In the genomic region with DNA sequence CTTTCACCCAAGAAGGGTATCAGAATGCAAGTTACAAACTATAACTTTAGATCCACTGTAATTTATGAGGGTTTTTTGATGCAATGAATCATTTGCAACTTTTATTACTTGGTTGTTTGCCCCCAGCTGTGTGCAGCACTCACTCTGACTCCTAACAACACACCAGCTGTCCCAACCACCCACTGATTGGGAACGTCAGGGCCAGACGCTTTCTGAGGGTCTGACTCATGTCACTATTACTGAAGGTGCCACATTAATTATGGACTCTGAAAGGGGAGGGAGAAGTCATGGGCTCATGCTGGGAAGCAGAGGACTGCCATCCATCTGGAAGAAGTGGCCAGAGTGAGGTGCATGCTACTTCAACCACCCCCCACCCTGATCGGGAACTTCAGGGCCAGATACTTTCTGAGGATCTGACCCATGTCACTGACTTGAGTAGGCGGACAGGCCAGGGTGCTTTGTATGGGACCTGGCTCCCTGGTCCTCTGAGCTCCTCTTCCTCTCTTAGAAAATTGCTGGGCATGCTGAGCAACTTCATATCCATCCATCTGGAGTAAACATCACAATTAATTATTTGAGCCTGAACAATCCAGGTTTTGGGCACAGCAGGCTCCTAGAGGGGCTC, we compare ENCODE assay signal across 30 cellular contexts. TPM values are rescaled to one million over a fixed set of nuclear protein-coding genes. Genes with fewer than 3 reads are reported as not detected.
DNase-seq lines count a peak whose midpoint lies in the region; TF ChIP-seq lines count a peak whose summit lies in the region.
"Had no signal": no experiment of that assay in that cellular context is flagged by ENCODE, and none has a peak within 500 bp of the region (broad histone marks: within the 10 kb centered on the region; RNA-seq: fewer than 3 reads in every experiment).

No MANE protein-coding gene starts in this region.

- H3K27ac ChIP-seq in ascending aorta: no peak overlapping the region
- H3K27ac ChIP-seq: epithelial cell of prostate, heart right ventricle, RWPE1, SK-N-MC, upper lobe of left lung had no signal

- intact Hi-C loops in ascending aorta (cut with DNase I): no loop called here

- TF ChIP-seq CTCF in osteocyte (IDR thresholded peaks at IDR 0.05) (no peak), ascending aorta (IDR thresholded peaks at IDR 0.05) (no peak), mesothelial cell of epicardium (IDR thresholded peaks at IDR 0.05; ENCODE audit: unreplicated experiment) (no peak)

- H3K4me1 Mint-ChIP-seq in osteocyte (ENCODE audit: unreplicated experiment) (peaks cover 3% of the 10 kb centered on the region), mesothelial cell of epicardium (no peaks in the 10 kb centered on the region)
- H3K4me1 Mint-ChIP-seq: central memory CD8-positive, alpha-beta T cell; naive thymus-derived CD4-positive, alpha-beta T cell had no signal

- DNase-seq in NCI-H446 treated with DMSO at 0.1 percent for 48 hours (lab: John Stamatoyannopoulos, UW): peak; percentile 20
- DNase-seq in NCI-H446 (lab: John Stamatoyannopoulos, UW): no peak
- DNase-seq in MG63: peak; percentile 53
- peak; percentile 78 for DNase-seq in RPMI7951 (ENCODE audit: low read depth)
- peak; percentile 40 for DNase-seq in osteocyte (ENCODE audit: extremely low spot score, unreplicated experiment)
- no peak for DNase-seq in NOMO-1 (lab: John Stamatoyannopoulos, UW; ENCODE audit: unreplicated experiment in 2 of 2)
- DNase-seq in ascending aorta (ENCODE audit: low spot score in 2 of 2): no peak
- no peak for DNase-seq in mesothelial cell of epicardium (ENCODE audit: low spot score in 2 of 2, unreplicated experiment in 2 of 2)
- DNase-seq: 8988T; activated CD4-positive, alpha-beta T cell treated with anti-CD3 and anti-CD28 coated beads for 48 hours; AML-193; DMS79; H7; heart right ventricle; KG1; mesendoderm; MV-4-11; naive thymus-derived CD4-positive, alpha-beta T cell; NCI-H2029; NCI-H510A; nucleus accumbens; small intestine; stimulated activated CD4-positive, alpha-beta T cell treated with anti-CD3 and anti-CD28 coated beads, Interleukin-1b, Interleukin-23, amount 100 ng/mL, for 48 hours; upper lobe of left lung had no signal

- no peak overlapping the region for H3K27ac Mint-ChIP-seq in osteocyte (ENCODE audit: unreplicated experiment)
- H3K27ac Mint-ChIP-seq in mesothelial cell of epicardium: no peak overlapping the region
- H3K27ac Mint-ChIP-seq: activated naive CD8-positive, alpha-beta T cell; naive thymus-derived CD4-positive, alpha-beta T cell had no signal

- H3K4me3 ChIP-seq in MG63: no peak overlapping the region
- no peak overlapping the region for H3K4me3 ChIP-seq in ascending aorta
- H3K4me3 ChIP-seq: heart right ventricle, SK-N-MC, upper lobe of left lung had no signal

- no peaks in the 10 kb centered on the region for H3K36me3 ChIP-seq in MG63
- H3K36me3 ChIP-seq in ascending aorta: no peaks in the 10 kb centered on the region
- H3K36me3 ChIP-seq: heart right ventricle, upper lobe of left lung had no signal

- H3K9me3 Mint-ChIP-seq in osteocyte (ENCODE audit: unreplicated experiment) (no peaks in the 10 kb centered on the region), mesothelial cell of epicardium (no peaks in the 10 kb centered on the region)
- H3K9me3 Mint-ChIP-seq: central memory CD8-positive, alpha-beta T cell had no signal

- no peak overlapping the region for H3K4me3 Mint-ChIP-seq in osteocyte (ENCODE audit: unreplicated experiment)
- H3K4me3 Mint-ChIP-seq in mesothelial cell of epicardium: no peak overlapping the region
- H3K4me3 Mint-ChIP-seq: activated naive CD8-positive, alpha-beta T cell; central memory CD8-positive, alpha-beta T cell; naive thymus-derived CD4-positive, alpha-beta T cell had no signal

- H3K36me3 Mint-ChIP-seq in osteocyte (ENCODE audit: unreplicated experiment) (no peaks in the 10 kb centered on the region), mesothelial cell of epicardium (no peaks in the 10 kb centered on the region)
- H3K36me3 Mint-ChIP-seq: activated naive CD8-positive, alpha-beta T cell; naive thymus-derived CD4-positive, alpha-beta T cell had no signal

- H3K27me3 Mint-ChIP-seq in osteocyte (ENCODE audit: unreplicated experiment) (peaks cover 24% of the 10 kb centered on the region), mesothelial cell of epicardium (ENCODE audit: low read depth) (peaks cover 36% of the 10 kb centered on the region)

- H3K27me3 ChIP-seq in MG63 (no peaks in the 10 kb centered on the region), ascending aorta (no peaks in the 10 kb centered on the region)
- H3K27me3 ChIP-seq: upper lobe of left lung had no signal

- H3K9me3 ChIP-seq in MG63: 0 out of 2 replicates have a peak, but pooled peaks cover 3% of the 10 kb centered on the region
- no peaks in the 10 kb centered on the region for H3K9me3 ChIP-seq in ascending aorta
- H3K9me3 ChIP-seq: heart right ventricle, upper lobe of left lung had no signal

- no peaks in the 10 kb centered on the region for H3K4me1 ChIP-seq in ascending aorta
- H3K4me1 ChIP-seq: heart right ventricle, upper lobe of left lung had no signal

RNA-seq across cellular contexts. Expression of a gene that starts 44.9 kb away (rescaled TPM):
- 2.7 TPM in 1 of 2 replicates, not detected in the other for total RNA-seq in MG63 (2014; rRNA removed; shearing (Covaris generic); ENCODE audit: low replicate concordance)
- total RNA-seq in RPMI7951 (2014; rRNA removed; shearing (Covaris generic)): 8.2 and 10.7 TPM in 2 replicates
- total RNA-seq in osteocyte: not detected in 2 replicates
- not detected for total RNA-seq in ascending aorta
- total RNA-seq in mesothelial cell of epicardium: 5.5 to 7.5 TPM (median 5.9 TPM) in 3 replicates
- total RNA-seq: naive thymus-derived CD4-positive, alpha-beta T cell; T-helper 2 cell treated with Interferon-gamma antibody and Interleukin-4, amounts not matched to agents 100 ng/mL and 5 ng/mL, for 36 hours had no signal

Comparison
In these comparisons a context has a peak if more than half of its experiments do, and no peak if none do; other contexts are left out.
1. DNase-seq: peak in NCI-H446 treated with DMSO at 0.1 percent for 48 hours (single experiment), MG63 (single experiment), RPMI7951 (single experiment) and osteocyte (single experiment); none in NCI-H446 (0 of 2), NOMO-1 (0 of 2), ascending aorta (0 of 2) and mesothelial cell of epicardium (0 of 2).